ENCODE assay signal across 8 cellular contexts in genomic region chr17:28841901-28842281, GRCh38. TPM values are rescaled to one million over a fixed set of nuclear protein-coding genes. Genes with fewer than 3 reads are reported as not detected.
DNase-seq lines count a peak whose midpoint lies in the region; ATAC-seq, FAIRE-seq and TF ChIP-seq lines count a peak whose summit lies in the region.

No MANE protein-coding gene starts in this region.

- peak overlapping the region; percentile 96 for H3K27ac Mint-ChIP-seq in T-helper 2 cell treated with Interferon-gamma antibody and Interleukin-4, amounts not matched to agents 5 μg/mL and 100 μg/mL, for 36 hours
- H3K27ac Mint-ChIP-seq in glutamatergic neuron (ENCODE audit: unreplicated experiment): peak overlapping the region; percentile 89

- H3K27me3 ChIP-seq in small intestine (ENCODE audit: control insufficient read depth in 2 of 2, insufficient read depth in 2 of 2, low read length in 2 of 2): no peaks in the 10 kb centered on the region

- TF ChIP-seq CTCF in glutamatergic neuron (IDR thresholded peaks at IDR 0.05; ENCODE audit: partially characterized antibody, unreplicated experiment): no peak

- peak; percentile 6 to 15 for ATAC-seq in activated T-cell treated with anti-CD3 and anti-CD28 coated beads, Interleukin-2, amount 50 U/mL, for 4 hours
- ATAC-seq in HG03280 (IDR thresholded peaks at IDR 0.05; ENCODE audit: unreplicated experiment): no peak

- no peak for FAIRE-seq in small intestine (lab: Jason Lieb, UNC)

- peaks cover 0 to 4% of the 10 kb centered on the region in 2 donors for H3K36me3 ChIP-seq in small intestine (ENCODE audit: control insufficient read depth in 2 of 2, insufficient read depth in 2 of 2, low read length in 2 of 2)

- no peaks in the 10 kb centered on the region for H3K9me3 Mint-ChIP-seq in activated T-cell treated with anti-CD3 and anti-CD28 coated beads, Interleukin-2, amount 50 U/mL, for 4 hours
- no peaks in the 10 kb centered on the region for H3K9me3 Mint-ChIP-seq in T-helper 2 cell treated with Interferon-gamma antibody and Interleukin-4, amounts not matched to agents 5 μg/mL and 100 μg/mL, for 36 hours
- H3K9me3 Mint-ChIP-seq in glutamatergic neuron (ENCODE audit: unreplicated experiment): peaks cover 4% of the 10 kb centered on the region

- no peak for DNase-seq in activated T-cell treated with anti-CD3 and anti-CD28 coated beads, Interleukin-2, amount 50 U/mL, for 4 hours
- DNase-seq in activated T-cell treated with anti-CD3 and anti-CD28 coated beads, Interleukin-2, amount 50 U/mL, for 48 hours: no peak
- DNase-seq in T-helper 2 cell treated with Interferon-gamma antibody and Interleukin-4, amounts not matched to agents 5 μg/mL and 100 μg/mL, for 36 hours (ENCODE audit: low spot score): no peak
- no peak for DNase-seq in glutamatergic neuron
- DNase-seq in small intestine: peak; percentile 87
- DNase-seq in medulla oblongata (ENCODE audit: extremely low spot score): no peak
- no peak for DNase-seq in nucleus accumbens (lab: John Stamatoyannopoulos, UW)

- H3K27ac ChIP-seq in small intestine (ENCODE audit: low read depth in 1 of 2, low read length in 1 of 2): peak overlapping the region; percentile 98

- H3K27me3 Mint-ChIP-seq in activated T-cell treated with anti-CD3 and anti-CD28 coated beads, Interleukin-2, amount 50 U/mL, for 4 hours (ENCODE audit: low read depth): no peaks in the 10 kb centered on the region
- no peaks in the 10 kb centered on the region for H3K27me3 Mint-ChIP-seq in T-helper 2 cell treated with Interferon-gamma antibody and Interleukin-4, amounts not matched to agents 5 μg/mL and 100 μg/mL, for 36 hours (ENCODE audit: low read depth)
- no peaks in the 10 kb centered on the region for H3K27me3 Mint-ChIP-seq in glutamatergic neuron (ENCODE audit: unreplicated experiment)

- peaks cover 0 to 2% of the 10 kb centered on the region in 2 donors for H3K4me1 ChIP-seq in small intestine (ENCODE audit: control insufficient read depth in 2 of 2, insufficient read depth in 1 of 2, low read depth in 1 of 2, low read length in 1 of 2)

- WGBS in small intestine, 3 donors: 1 to 3% (median 2%) methylated on average over 6 of the region's 6 CpGs

- peaks cover 24% of the 10 kb centered on the region for H3K4me1 Mint-ChIP-seq in activated T-cell treated with anti-CD3 and anti-CD28 coated beads, Interleukin-2, amount 50 U/mL, for 4 hours (ENCODE audit: low read depth)
- peaks cover 13% of the 10 kb centered on the region for H3K4me1 Mint-ChIP-seq in T-helper 2 cell treated with Interferon-gamma antibody and Interleukin-4, amounts not matched to agents 5 μg/mL and 100 μg/mL, for 36 hours (ENCODE audit: low read depth)
- peaks cover 4% of the 10 kb centered on the region for H3K4me1 Mint-ChIP-seq in glutamatergic neuron (ENCODE audit: low read depth, unreplicated experiment)

- H3K4me3 Mint-ChIP-seq in activated T-cell treated with anti-CD3 and anti-CD28 coated beads, Interleukin-2, amount 50 U/mL, for 4 hours: peak overlapping the region; percentile 99
- H3K4me3 Mint-ChIP-seq in T-helper 2 cell treated with Interferon-gamma antibody and Interleukin-4, amounts not matched to agents 5 μg/mL and 100 μg/mL, for 36 hours: peak overlapping the region; percentile 99
- peak overlapping the region; percentile 95 for H3K4me3 Mint-ChIP-seq in glutamatergic neuron (ENCODE audit: unreplicated experiment)

- no peaks in the 10 kb centered on the region for H3K9me3 ChIP-seq in small intestine (ENCODE audit: control insufficient read depth, low read depth)

- peak overlapping the region; percentile 86 to 95 for H3K4me3 ChIP-seq in small intestine (ENCODE audit: low read depth in 1 of 2, low read length in 2 of 2)

- peaks cover 6% of the 10 kb centered on the region for H3K36me3 Mint-ChIP-seq in activated T-cell treated with anti-CD3 and anti-CD28 coated beads, Interleukin-2, amount 50 U/mL, for 4 hours (ENCODE audit: insufficient read depth)
- H3K36me3 Mint-ChIP-seq in T-helper 2 cell treated with Interferon-gamma antibody and Interleukin-4, amounts not matched to agents 5 μg/mL and 100 μg/mL, for 36 hours (ENCODE audit: low read depth): peaks cover 7% of the 10 kb centered on the region
- no peaks in the 10 kb centered on the region for H3K36me3 Mint-ChIP-seq in glutamatergic neuron (ENCODE audit: unreplicated experiment)

RNA-seq across cellular contexts. Expression of gene FAM222B, which starts 0.7 kb away (rescaled TPM):
- 10 to 100 TPM; 23.5 to 26.4 (median 24.9) TPM for total RNA-seq in activated T-cell treated with anti-CD3 and anti-CD28 coated beads, Interleukin-2, amount 50 U/mL, for 4 hours
- total RNA-seq in glutamatergic neuron (ENCODE audit: unreplicated experiment): 44.0 TPM
- 10 to 100 TPM in 2 of 3 donors, 1 to 10 TPM in 1; 9.7 to 13.6 (median 13.2) TPM for polyA plus RNA-seq in small intestine

RNA-seq across cellular contexts. Expression of gene ERAL1, which starts 12.9 kb away (rescaled TPM):
- total RNA-seq in activated T-cell treated with anti-CD3 and anti-CD28 coated beads, Interleukin-2, amount 50 U/mL, for 4 hours: 10 to 100 TPM; 79.8 to 81.3 (median 80.8) TPM
- total RNA-seq in glutamatergic neuron (ENCODE audit: unreplicated experiment): 53.3 TPM
- polyA plus RNA-seq in small intestine: 10 to 100 TPM; 38.5 to 46.7 (median 46.6) TPM

RNA-seq across cellular contexts. Expression of gene FLOT2, which starts 55.6 kb away (rescaled TPM):
- 10 to 100 TPM; 48.3 to 62.9 (median 59.3) TPM for total RNA-seq in activated T-cell treated with anti-CD3 and anti-CD28 coated beads, Interleukin-2, amount 50 U/mL, for 4 hours
- 143 TPM for total RNA-seq in glutamatergic neuron (ENCODE audit: unreplicated experiment)
- polyA plus RNA-seq in small intestine: 10 to 100 TPM; 19.9 to 48.7 (median 24.9) TPM
